In the genomic region with DNA sequence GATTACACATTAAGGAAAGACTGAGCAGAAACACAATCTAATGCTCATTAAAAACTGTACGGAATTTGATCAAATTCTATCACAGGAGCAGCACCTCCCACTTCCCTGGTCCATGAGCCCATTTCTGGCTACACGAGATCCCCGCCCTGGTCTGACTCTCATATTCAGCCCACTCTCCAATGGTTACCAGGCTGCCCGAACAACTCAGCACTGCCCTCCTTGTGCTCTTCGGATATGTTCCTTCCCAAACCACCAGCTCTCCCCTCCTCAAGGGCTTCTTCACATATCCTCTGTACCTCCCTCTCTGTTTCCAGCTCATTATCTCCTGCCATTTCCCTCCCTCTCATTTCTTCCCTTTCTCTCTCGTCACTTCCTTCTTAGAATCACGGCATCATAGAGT, we compare ENCODE assay signal across 14 cellular contexts.
DNase-seq lines count a peak whose midpoint lies in the region; ATAC-seq and TF ChIP-seq lines count a peak whose summit lies in the region.
"Had no signal": no experiment of that assay in that cellular context is flagged by ENCODE, and none has a peak within 500 bp of the region (broad histone marks: within the 10 kb centered on the region; RNA-seq: fewer than 3 reads in every experiment).

No MANE protein-coding gene starts in this region.

- peak overlapping the region; percentile 7 for H3K18ac ChIP-seq in neuronal stem cell (ENCODE audit: low read length)

- H4K8ac ChIP-seq in neuronal stem cell (ENCODE audit: low read depth, low read length): no peak overlapping the region

- no peak for TF ChIP-seq CTCF in WTC11 (IDR thresholded peaks at IDR 0.05)

- H3K4me1 ChIP-seq in neuronal stem cell (ENCODE audit: control insufficient read depth in 2 of 2, insufficient read depth in 1 of 2, low read depth in 1 of 2, low read length in 2 of 2): no peaks in the 10 kb centered on the region

- H3K14ac ChIP-seq in neuronal stem cell (ENCODE audit: low read length): no peak overlapping the region

- H3K4me3 Mint-ChIP-seq in WTC11: no peak overlapping the region
- H3K4me3 Mint-ChIP-seq in activated naive CD8-positive, alpha-beta T cell treated with anti-CD3 and anti-CD28 coated beads for 36 hours: no peak overlapping the region
- H3K4me3 Mint-ChIP-seq: CD4-positive, CD25-positive, alpha-beta regulatory T cell had no signal

- H3K27ac ChIP-seq in neuronal stem cell (replicated peaks; ENCODE audit: low read length): no peak overlapping the region
- H3K27ac ChIP-seq: BLaER1 treated with 17β-estradiol and CSF1 and Interleukin-3, amounts not matched to agents 10 nM and 100 nM had no signal

- H3K4ac ChIP-seq in neuronal stem cell (ENCODE audit: low read length): no peak overlapping the region

- H3K27me3 Mint-ChIP-seq in WTC11 (ENCODE audit: low read depth): no peaks in the 10 kb centered on the region
- H3K27me3 Mint-ChIP-seq in activated naive CD8-positive, alpha-beta T cell treated with anti-CD3 and anti-CD28 coated beads for 36 hours: peaks cover 5% of the 10 kb centered on the region

- H2AK5ac ChIP-seq in neuronal stem cell (ENCODE audit: low read depth, low read length): no peak overlapping the region

- H2BK5ac ChIP-seq in neuronal stem cell (ENCODE audit: low read length): no peak overlapping the region

- no peaks in the 10 kb centered on the region for H3K9me3 ChIP-seq in neuronal stem cell (replicated peaks in 1 of 2; ENCODE audit: control insufficient read depth in 2 of 2, insufficient read depth in 1 of 2, low read depth in 1 of 2, low read length in 2 of 2)

- no peak overlapping the region for H3K27ac Mint-ChIP-seq in WTC11
- H3K27ac Mint-ChIP-seq in activated naive CD8-positive, alpha-beta T cell treated with anti-CD3 and anti-CD28 coated beads for 36 hours: no peak overlapping the region

- H3K4me2 ChIP-seq in neuronal stem cell (ENCODE audit: insufficient read depth, low read length, poor library complexity, severe bottlenecking): no peak overlapping the region

- H3K9me3 Mint-ChIP-seq in WTC11: no peaks in the 10 kb centered on the region
- H3K9me3 Mint-ChIP-seq in activated naive CD8-positive, alpha-beta T cell treated with anti-CD3 and anti-CD28 coated beads for 36 hours: no peaks in the 10 kb centered on the region

- no peaks in the 10 kb centered on the region for H3K36me3 Mint-ChIP-seq in WTC11
- H3K36me3 Mint-ChIP-seq in activated naive CD8-positive, alpha-beta T cell treated with anti-CD3 and anti-CD28 coated beads for 36 hours: no peaks in the 10 kb centered on the region
- H3K36me3 Mint-ChIP-seq: CD4-positive, CD25-positive, alpha-beta regulatory T cell had no signal

- WGBS in neuronal stem cell (ENCODE audit: extremely low coverage in 2 of 2, insufficient read length in 2 of 2, insufficient replicate concordance in 1 of 2), 2 donors: 100% methylated on average over 1 of the region's 7 CpGs; no CpG with 5 or more reads in 1 of the 2 donors

- ATAC-seq in WTC11 (peak; percentile 99), GM21515 (IDR thresholded peaks at IDR 0.05; ENCODE audit: unreplicated experiment) (no peak)
- ATAC-seq: HCT116 had no signal

- no peak overlapping the region for H4K91ac ChIP-seq in neuronal stem cell (ENCODE audit: low read depth, low read length, poor library complexity)

- CTCF ChIA-PET in WTC11 (lab: Charles Lee): interaction anchor here (1.0 kb wide), 1 partner anchor 11 kb away, joined by 3 read pairs; no protein-coding TSS in a partner anchor

- no peak overlapping the region for H3K9ac ChIP-seq in neuronal stem cell (ENCODE audit: low read depth, low read length, poor library complexity)
- H3K9ac ChIP-seq: BLaER1 treated with 17β-estradiol and CSF1 and Interleukin-3, amounts not matched to agents 10 nM and 100 nM had no signal

- peak overlapping the region; percentile 6 for H2AFZ ChIP-seq in neuronal stem cell (ENCODE audit: low read length)

- peak; percentile 8 for DNase-seq in HT1080 (ENCODE audit: low read depth)
- peak; percentile 19 for DNase-seq in WTC11 (ENCODE audit: low spot score)
- peak; percentile 21 for DNase-seq in iPS-NIHi7 (ENCODE audit: extremely low spot score)
- no peak for DNase-seq in neuronal stem cell (ENCODE audit: low spot score)
- DNase-seq in activated naive CD8-positive, alpha-beta T cell treated with anti-CD3 and anti-CD28 coated beads for 36 hours: no peak
- no peak for DNase-seq in NOMO-1 treated with dmso at 0.1 percent for 144 hours (lab: John Stamatoyannopoulos, UW; ENCODE audit: unreplicated experiment)
- DNase-seq: ACHN; Calu3; CD4-positive, CD25-positive, alpha-beta regulatory T cell; DMS 273 treated with DMSO at 0.1 percent for 48 hours; IMR-90 had no signal

- H3K27me3 ChIP-seq in neuronal stem cell (ENCODE audit: control insufficient read depth in 3 of 3, insufficient read depth in 3 of 3, low read depth in 1 of 3, low read length in 3 of 3): peaks cover 0 to 3% (median 0%) of the 10 kb centered on the region in 3 experiments
- H3K27me3 ChIP-seq: BLaER1 treated with 17β-estradiol and CSF1 and Interleukin-3, amounts not matched to agents 10 nM and 100 nM had no signal

- H3K4me3 ChIP-seq in neuronal stem cell (ENCODE audit: low read length in 2 of 2): no peak overlapping the region
- H3K4me3 ChIP-seq: BLaER1 treated with 17β-estradiol and CSF1 and Interleukin-3, amounts not matched to agents 10 nM and 100 nM had no signal

- H2BK12ac ChIP-seq in neuronal stem cell (ENCODE audit: low read length): no peak overlapping the region

- no peak overlapping the region for H2BK15ac ChIP-seq in neuronal stem cell (ENCODE audit: low read length)

- no peak overlapping the region for H3K23ac ChIP-seq in neuronal stem cell (ENCODE audit: low read depth, low read length, poor library complexity)

- H2BK120ac ChIP-seq in neuronal stem cell (ENCODE audit: low read depth, low read length): no peak overlapping the region

- POLR2A ChIA-PET in WTC11 (lab: Charles Lee): no interaction called here

- H3K4me1 Mint-ChIP-seq in WTC11: peaks cover 6% of the 10 kb centered on the region; the same call in 1 of the 2 replicates
- no peaks in the 10 kb centered on the region for H3K4me1 Mint-ChIP-seq in activated naive CD8-positive, alpha-beta T cell treated with anti-CD3 and anti-CD28 coated beads for 36 hours
- H3K4me1 Mint-ChIP-seq: CD4-positive, CD25-positive, alpha-beta regulatory T cell had no signal

- no peaks in the 10 kb centered on the region for H3K79me1 ChIP-seq in neuronal stem cell (ENCODE audit: low read depth, low read length)

- H3K36me3 ChIP-seq in neuronal stem cell (replicated peaks in 1 of 2; ENCODE audit: control insufficient read depth in 2 of 2, insufficient read depth in 2 of 2, low read length in 2 of 2): no peaks in the 10 kb centered on the region
- H3K36me3 ChIP-seq: BLaER1 treated with 17β-estradiol and CSF1 and Interleukin-3, amounts not matched to agents 10 nM and 100 nM had no signal

TF ChIP-seq in WTC11, 78 proteins besides CTCF, POLR2A, EP300 and RAD21:
- TF ChIP-seq NFYB (CRISPR knock-in tag; conservative IDR thresholded peaks at IDR 0.05; ENCODE audit: low read depth) (no peak), FOXP1 (CRISPR knock-in tag; IDR thresholded peaks at IDR 0.05; ENCODE audit: borderline replicate concordance) (no peak), MYBL2 (CRISPR knock-in tag; IDR thresholded peaks at IDR 0.05) (no peak), FOXJ3 (CRISPR knock-in tag; IDR thresholded peaks at IDR 0.05; ENCODE audit: borderline replicate concordance) (no peak), JAZF1 (CRISPR knock-in tag; IDR thresholded peaks at IDR 0.05) (no peak), ELF4 (CRISPR knock-in tag; IDR thresholded peaks at IDR 0.05; ENCODE audit: low read depth) (no peak), ZBTB21 (CRISPR knock-in tag; IDR thresholded peaks at IDR 0.05; ENCODE audit: borderline replicate concordance) (no peak), RELA (CRISPR knock-in tag; IDR thresholded peaks at IDR 0.05; ENCODE audit: borderline replicate concordance) (no peak), ZNF416 (CRISPR knock-in tag; IDR thresholded peaks at IDR 0.05) (no peak), TP53 (CRISPR knock-in tag; IDR thresholded peaks at IDR 0.05) (no peak), NR3C1 (CRISPR knock-in tag; conservative IDR thresholded peaks at IDR 0.05; ENCODE audit: low read depth) (no peak), CBFB (CRISPR knock-in tag; IDR thresholded peaks at IDR 0.05; ENCODE audit: low read depth) (no peak), ESRRA (CRISPR knock-in tag; IDR thresholded peaks at IDR 0.05; ENCODE audit: borderline replicate concordance) (no peak), GABPB1 (CRISPR knock-in tag; IDR thresholded peaks at IDR 0.05) (no peak)
- TF ChIP-seq, protein P1, sequence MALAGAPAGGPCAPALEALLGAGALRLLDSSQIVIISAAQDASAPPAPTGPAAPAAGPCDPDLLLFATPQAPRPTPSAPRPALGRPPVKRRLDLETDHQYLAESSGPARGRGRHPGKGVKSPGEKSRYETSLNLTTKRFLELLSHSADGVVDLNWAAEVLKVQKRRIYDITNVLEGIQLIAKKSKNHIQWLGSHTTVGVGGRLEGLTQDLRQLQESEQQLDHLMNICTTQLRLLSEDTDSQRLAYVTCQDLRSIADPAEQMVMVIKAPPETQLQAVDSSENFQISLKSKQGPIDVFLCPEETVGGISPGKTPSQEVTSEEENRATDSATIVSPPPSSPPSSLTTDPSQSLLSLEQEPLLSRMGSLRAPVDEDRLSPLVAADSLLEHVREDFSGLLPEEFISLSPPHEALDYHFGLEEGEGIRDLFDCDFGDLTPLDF (CRISPR knock-in tag; IDR thresholded peaks at IDR 0.05): no peak
- TF ChIP-seq, protein P2, sequence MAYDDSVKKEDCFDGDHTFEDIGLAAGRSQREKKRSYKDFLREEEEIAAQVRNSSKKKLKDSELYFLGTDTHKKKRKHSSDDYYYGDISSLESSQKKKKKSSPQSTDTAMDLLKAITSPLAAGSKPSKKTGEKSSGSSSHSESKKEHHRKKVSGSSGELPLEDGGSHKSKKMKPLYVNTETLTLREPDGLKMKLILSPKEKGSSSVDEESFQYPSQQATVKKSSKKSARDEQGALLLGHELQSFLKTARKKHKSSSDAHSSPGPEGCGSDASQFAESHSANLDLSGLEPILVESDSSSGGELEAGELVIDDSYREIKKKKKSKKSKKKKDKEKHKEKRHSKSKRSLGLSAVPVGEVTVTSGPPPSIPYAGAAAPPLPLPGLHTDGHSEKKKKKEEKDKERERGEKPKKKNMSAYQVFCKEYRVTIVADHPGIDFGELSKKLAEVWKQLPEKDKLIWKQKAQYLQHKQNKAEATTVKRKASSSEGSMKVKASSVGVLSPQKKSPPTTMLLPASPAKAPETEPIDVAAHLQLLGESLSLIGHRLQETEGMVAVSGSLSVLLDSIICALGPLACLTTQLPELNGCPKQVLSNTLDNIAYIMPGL (CRISPR knock-in tag; IDR thresholded peaks at IDR 0.05): no peak
TF ChIP-seq in WTC11: peak in this region for 0.

Comparison
In these comparisons a context has a peak if more than half of its experiments do, and no peak if none do; other contexts are left out.
1. DNase-seq: peak in HT1080 (single experiment), WTC11 (single experiment) and iPS-NIHi7 (single experiment); none in neuronal stem cell (single experiment), activated naive CD8-positive, alpha-beta T cell treated with anti-CD3 and anti-CD28 coated beads for 36 hours (single experiment) and NOMO-1 treated with dmso at 0.1 percent for 144 hours (single experiment).